15 cellular contexts compared by ENCODE assay signal in genomic region chr4:5218376-5219069, GRCh38.
DNase-seq lines count a peak whose midpoint lies in the region; ATAC-seq and TF ChIP-seq lines count a peak whose summit lies in the region.
"Had no signal": no experiment of that assay in that cellular context is flagged by ENCODE, and none has a peak within 500 bp of the region (broad histone marks: within the 10 kb centered on the region; RNA-seq: fewer than 3 reads in every experiment).

No MANE protein-coding gene starts in this region.

- ATAC-seq in GM23338 = peak; percentile 67
- peak; percentile 69 for ATAC-seq in WTC11
- no peak for ATAC-seq in activated CD8-positive, alpha-beta memory T cell treated with anti-CD3 and anti-CD28 coated beads, Interleukin-2, amount 10 ng/mL, durations not matched to agents 7 days and 5 days

- peaks cover 26% of the 10 kb centered on the region for H3K4me1 Mint-ChIP-seq in GM23338
- peaks cover 42% of the 10 kb centered on the region for H3K4me1 Mint-ChIP-seq in WTC11
- no peaks in the 10 kb centered on the region for H3K4me1 Mint-ChIP-seq in activated CD8-positive, alpha-beta memory T cell treated with anti-CD3 and anti-CD28 coated beads, Interleukin-2, amount 10 ng/mL, durations not matched to agents 7 days and 5 days
- H3K4me1 Mint-ChIP-seq: CD4-positive, CD25-positive, alpha-beta regulatory T cell; IgD-negative memory B cell had no signal

- H3K4me1 ChIP-seq in GM23338 (ENCODE audit: insufficient read depth) (peaks cover 10% of the 10 kb centered on the region), iPS-20b (ENCODE audit: insufficient read depth, low read length) (peaks cover 8% of the 10 kb centered on the region), thyroid gland (no peaks in the 10 kb centered on the region)
- H3K4me1 ChIP-seq: BLaER1 treated with 17β-estradiol and CSF1 and Interleukin-3, amounts not matched to agents 10 nM and 100 nM had no signal

- TF ChIP-seq CTCF in GM23338 (conservative IDR thresholded peaks at IDR 0.05; ENCODE audit: low read depth in 2 of 2) (no peak), WTC11 (IDR thresholded peaks at IDR 0.05) (no peak), thyroid gland (IDR thresholded peaks at IDR 0.05) (no peak)

- peaks cover 3% of the 10 kb centered on the region; the same call in 1 of the 2 replicates for H3K36me3 ChIP-seq in GM23338 (ENCODE audit: insufficient read depth)
- no peaks in the 10 kb centered on the region for H3K36me3 ChIP-seq in iPS-20b (ENCODE audit: insufficient read depth, low read depth, low read length)
- no peaks in the 10 kb centered on the region for H3K36me3 ChIP-seq in thyroid gland

- TF ChIP-seq POLR2A in thyroid gland (IDR thresholded peaks at IDR 0.05) = no peak

- no peaks in the 10 kb centered on the region for H3K79me2 ChIP-seq in GM23338 (replicated peaks; ENCODE audit: insufficient read depth)

- H3K4me3 Mint-ChIP-seq in GM23338 = no peak overlapping the region
- H3K4me3 Mint-ChIP-seq in WTC11 = no peak overlapping the region
- no peak overlapping the region for H3K4me3 Mint-ChIP-seq in activated CD8-positive, alpha-beta memory T cell treated with anti-CD3 and anti-CD28 coated beads, Interleukin-2, amount 10 ng/mL, durations not matched to agents 7 days and 5 days
- H3K4me3 Mint-ChIP-seq: CD4-positive, CD25-positive, alpha-beta regulatory T cell; IgD-negative memory B cell had no signal

- H3K4me3 ChIP-seq in GM23338 = no peak overlapping the region
- 0 out of 2 replicates have a peak overlapping the region, but pooled peaks have one; percentile 2 for H3K4me3 ChIP-seq in iPS-20b (ENCODE audit: low read length)
- H3K4me3 ChIP-seq in thyroid gland (replicated peaks in 1 of 3) = no peak overlapping the region
- H3K4me3 ChIP-seq: BLaER1 treated with 17β-estradiol and CSF1 and Interleukin-3, amounts not matched to agents 10 nM and 100 nM had no signal

- POLR2A ChIA-PET in WTC11 (lab: Charles Lee) = interaction anchor here (0.5 kb wide), 1 partner anchor 782 kb away, joined by 6 read pairs; no protein-coding TSS in a partner anchor

- H3K9ac ChIP-seq in iPS-20b (ENCODE audit: low read depth, low read length) = no peak overlapping the region
- H3K9ac ChIP-seq: BLaER1 treated with 17β-estradiol and CSF1 and Interleukin-3, amounts not matched to agents 10 nM and 100 nM had no signal

- H3K9me3 ChIP-seq in iPS-20b (ENCODE audit: insufficient read depth, low read depth, low read length) = peaks cover 13% of the 10 kb centered on the region
- H3K9me3 ChIP-seq in thyroid gland = no peaks in the 10 kb centered on the region

- no peaks in the 10 kb centered on the region for H3F3A ChIP-seq in GM23338 (replicated peaks; ENCODE audit: low read depth)

- peaks cover 27% of the 10 kb centered on the region for H3K9me3 Mint-ChIP-seq in GM23338
- peaks cover 33% of the 10 kb centered on the region for H3K9me3 Mint-ChIP-seq in WTC11
- peaks cover 8% of the 10 kb centered on the region for H3K9me3 Mint-ChIP-seq in activated CD8-positive, alpha-beta memory T cell treated with anti-CD3 and anti-CD28 coated beads, Interleukin-2, amount 10 ng/mL, durations not matched to agents 7 days and 5 days (ENCODE audit: low read depth)

- H2AFZ ChIP-seq in GM23338 = no peak overlapping the region

- no peak overlapping the region for H3K27ac Mint-ChIP-seq in GM23338
- no peak overlapping the region; the same call in 1 of the 2 replicates for H3K27ac Mint-ChIP-seq in WTC11
- no peak overlapping the region for H3K27ac Mint-ChIP-seq in activated CD8-positive, alpha-beta memory T cell treated with anti-CD3 and anti-CD28 coated beads, Interleukin-2, amount 10 ng/mL, durations not matched to agents 7 days and 5 days
- H3K27ac Mint-ChIP-seq: CD4-positive, CD25-positive, alpha-beta regulatory T cell; IgD-negative memory B cell had no signal

- no peaks in the 10 kb centered on the region for H4K20me1 ChIP-seq in GM23338 (replicated peaks; ENCODE audit: insufficient read depth)

- 56 to 74% methylated on average over 12 of the region's 12 CpGs for WGBS in thyroid gland, 2 donors

- no peak overlapping the region for H3K27ac ChIP-seq in GM23338 (ENCODE audit: low read depth)
- no peak overlapping the region for H3K27ac ChIP-seq in iPS-20b (ENCODE audit: low read length)
- no peak overlapping the region for H3K27ac ChIP-seq in thyroid gland
- H3K27ac ChIP-seq: BLaER1 treated with 17β-estradiol and CSF1 and Interleukin-3, amounts not matched to agents 10 nM and 100 nM had no signal

- H3K36me3 Mint-ChIP-seq in GM23338 (ENCODE audit: low read depth) (peaks cover 12% of the 10 kb centered on the region; the same call in 1 of the 3 replicates), WTC11 (peaks cover 16% of the 10 kb centered on the region)
- H3K36me3 Mint-ChIP-seq in activated CD8-positive, alpha-beta memory T cell treated with anti-CD3 and anti-CD28 coated beads, Interleukin-2, amount 10 ng/mL, durations not matched to agents 7 days and 5 days = no peaks in the 10 kb centered on the region
- H3K36me3 Mint-ChIP-seq: CD4-positive, CD25-positive, alpha-beta regulatory T cell had no signal

- DNase-seq in GM23338 (ENCODE audit: low spot score) (peak; percentile 15), WTC11 (ENCODE audit: low spot score) (peak; percentile 26), thyroid gland (no peak), NCI-H2171 treated with DMSO at 0.1 percent for 48 hours (lab: John Stamatoyannopoulos, UW) (no peak)
- DNase-seq in activated CD8-positive, alpha-beta memory T cell treated with anti-CD3 and anti-CD28 coated beads, Interleukin-2, amount 10 ng/mL, durations not matched to agents 7 days and 5 days = no peak
- DNase-seq in activated T-cell treated with anti-CD3 and anti-CD28 coated beads, Interleukin-2, amount 50 U/mL, for 1 hour = no peak
- DNase-seq: ACHN; Calu3; CD4-positive, CD25-positive, alpha-beta regulatory T cell; DMS 273 treated with DMSO at 0.1 percent for 48 hours; GDM1; KG1 had no signal

- no peaks in the 10 kb centered on the region; the same call in 1 of the 2 replicates for H3K9me2 ChIP-seq in GM23338 (ENCODE audit: insufficient read depth)

- H3K27me3 Mint-ChIP-seq in GM23338 (ENCODE audit: insufficient read depth, low read depth, poor library complexity) (peaks cover 8% of the 10 kb centered on the region), WTC11 (ENCODE audit: low read depth) (peaks cover 14% of the 10 kb centered on the region)
- no peaks in the 10 kb centered on the region for H3K27me3 Mint-ChIP-seq in activated CD8-positive, alpha-beta memory T cell treated with anti-CD3 and anti-CD28 coated beads, Interleukin-2, amount 10 ng/mL, durations not matched to agents 7 days and 5 days
- H3K27me3 Mint-ChIP-seq: IgD-negative memory B cell had no signal

- CTCF ChIA-PET in WTC11 (lab: Charles Lee) = interaction anchor here (0.6 kb wide), 1 partner anchor 541 kb away, joined by 3 read pairs; no protein-coding TSS in a partner anchor
- CTCF ChIA-PET in activated CD8-positive, alpha-beta memory T cell treated with anti-CD3 and anti-CD28 coated beads, Interleukin-2, amount 10 ng/mL, durations not matched to agents 7 days and 5 days (lab: Charles Lee) = no interaction called here

- H3K4me2 ChIP-seq in GM23338 = peak overlapping the region; percentile 34; the same call in 1 of the 2 replicates
- H3K4me2 ChIP-seq: BLaER1 treated with 17β-estradiol and CSF1 and Interleukin-3, amounts not matched to agents 10 nM and 100 nM had no signal

- no peaks in the 10 kb centered on the region for H3K27me3 ChIP-seq in GM23338 (ENCODE audit: insufficient read depth)
- no peaks in the 10 kb centered on the region for H3K27me3 ChIP-seq in iPS-20b (ENCODE audit: insufficient read depth, low read length)
- no peaks in the 10 kb centered on the region for H3K27me3 ChIP-seq in thyroid gland
- H3K27me3 ChIP-seq: BLaER1 treated with 17β-estradiol and CSF1 and Interleukin-3, amounts not matched to agents 10 nM and 100 nM had no signal

- intact Hi-C loops in thyroid gland (cut with DNase I) = no loop called here

TF ChIP-seq in GM23338, 12 proteins besides CTCF, POLR2A, EP300 and RAD21 (continues in another document):
- TF ChIP-seq ZNF331 (CRISPR knock-in tag; IDR thresholded peaks at IDR 0.05; ENCODE audit: low read depth) = no peak
- TF ChIP-seq JUNB (IDR thresholded peaks at IDR 0.05; ENCODE audit: unreplicated experiment) = no peak

TF ChIP-seq in WTC11, 78 proteins besides CTCF, POLR2A, EP300 and RAD21 (continues in another document):
- TF ChIP-seq MLX (CRISPR knock-in tag; IDR thresholded peaks at IDR 0.05) (no peak), RORB (CRISPR knock-in tag; IDR thresholded peaks at IDR 0.05) (no peak), PRRX2 (CRISPR knock-in tag; IDR thresholded peaks at IDR 0.05) (no peak), ATF2 (CRISPR knock-in tag; IDR thresholded peaks at IDR 0.05; ENCODE audit: borderline replicate concordance, low read depth) (no peak), ELF4 (CRISPR knock-in tag; IDR thresholded peaks at IDR 0.05; ENCODE audit: low read depth) (no peak), GRHL2 (CRISPR knock-in tag; IDR thresholded peaks at IDR 0.05; ENCODE audit: insufficient replicate concordance, severe bottlenecking) (no peak), ZNF121 (CRISPR knock-in tag; IDR thresholded peaks at IDR 0.05) (no peak), TP53 (CRISPR knock-in tag; IDR thresholded peaks at IDR 0.05) (no peak)
- TF ChIP-seq, protein P1, sequence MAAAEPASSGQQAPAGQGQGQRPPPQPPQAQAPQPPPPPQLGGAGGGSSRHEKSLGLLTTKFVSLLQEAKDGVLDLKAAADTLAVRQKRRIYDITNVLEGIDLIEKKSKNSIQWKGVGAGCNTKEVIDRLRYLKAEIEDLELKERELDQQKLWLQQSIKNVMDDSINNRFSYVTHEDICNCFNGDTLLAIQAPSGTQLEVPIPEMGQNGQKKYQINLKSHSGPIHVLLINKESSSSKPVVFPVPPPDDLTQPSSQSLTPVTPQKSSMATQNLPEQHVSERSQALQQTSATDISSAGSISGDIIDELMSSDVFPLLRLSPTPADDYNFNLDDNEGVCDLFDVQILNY (CRISPR knock-in tag; IDR thresholded peaks at IDR 0.05) = no peak

Comparison
In these comparisons a context has a peak if more than half of its experiments do, and no peak if none do; other contexts are left out.
1. DNase-seq: peak in GM23338 (single experiment) and WTC11 (single experiment); none in thyroid gland (0 of 2), activated CD8-positive, alpha-beta memory T cell treated with anti-CD3 and anti-CD28 coated beads, Interleukin-2, amount 10 ng/mL, durations not matched to agents 7 days and 5 days (single experiment), NCI-H2171 treated with DMSO at 0.1 percent for 48 hours (single experiment) and activated T-cell treated with anti-CD3 and anti-CD28 coated beads, Interleukin-2, amount 50 U/mL, for 1 hour (single experiment).